In the genomic region with DNA sequence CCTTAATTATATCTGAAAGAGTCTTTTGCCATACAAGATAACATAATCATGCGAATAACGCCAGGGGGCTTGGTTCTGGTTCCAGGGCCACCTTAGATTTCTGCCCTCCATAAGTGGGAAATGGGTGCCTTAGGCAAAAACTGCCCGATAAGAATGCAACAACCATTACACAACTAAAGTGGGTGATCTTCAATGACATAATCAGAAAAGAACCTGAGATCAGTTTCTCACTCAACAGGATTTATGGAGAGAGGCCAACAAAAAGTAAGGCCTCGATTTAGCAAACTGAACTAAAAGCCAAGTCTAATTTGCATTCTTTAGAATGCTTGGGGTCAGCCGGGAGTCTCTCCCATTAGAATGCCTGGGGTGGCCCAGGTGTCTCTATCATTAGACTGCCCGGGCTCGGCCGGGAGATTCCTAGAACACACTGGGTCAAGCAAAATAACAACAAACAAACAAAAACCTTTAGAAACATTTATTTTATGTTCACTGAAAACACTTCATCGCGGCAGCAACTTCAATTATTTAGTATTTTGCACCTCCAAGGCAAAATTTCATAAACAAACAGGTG, we compare ENCODE assay signal across 23 cellular contexts.
DNase-seq lines count a peak whose midpoint lies in the region; ATAC-seq and TF ChIP-seq lines count a peak whose summit lies in the region.
"Had no signal": no experiment of that assay in that cellular context is flagged by ENCODE, and none has a peak within 500 bp of the region (broad histone marks: within the 10 kb centered on the region; RNA-seq: fewer than 3 reads in every experiment).

No MANE protein-coding gene starts in this region.

- no peak overlapping the region for H3K27ac ChIP-seq in GM23338 (ENCODE audit: low read depth)
- H3K27ac ChIP-seq: upper lobe of right lung had no signal

- peaks cover 6% of the 10 kb centered on the region; the same call in 1 of the 2 replicates for H3K4me1 ChIP-seq in GM23338 (ENCODE audit: insufficient read depth)

- H3K36me3 ChIP-seq in GM23338 (ENCODE audit: insufficient read depth): no peaks in the 10 kb centered on the region
- H3K36me3 ChIP-seq: upper lobe of right lung had no signal

- H3K9me3 Mint-ChIP-seq in GM23338 (peaks cover 10% of the 10 kb centered on the region; the same call in 2 of the 3 replicates), mesothelial cell of epicardium (peaks cover 16% of the 10 kb centered on the region)
- H3K9me3 Mint-ChIP-seq: activated T-helper 17 cell treated with anti-CD3 and anti-CD28 coated beads, Interleukin-2, amount 50 U/mL, for 72 hours; memory B cell; stimulated activated memory B cell treated with anti-CD40 and anti-IgM and Interleukin-4, amounts not matched to agents 10 μg/mL and 1 μg/mL and 100 μg/mL, for 72 hours had no signal

- H3K4me2 ChIP-seq in GM23338: no peak overlapping the region

- H3K27ac Mint-ChIP-seq in GM23338 (no peak overlapping the region), mesothelial cell of epicardium (peak overlapping the region; percentile 57)
- H3K27ac Mint-ChIP-seq: activated B cell treated with CpG ODN at 0.5 μM for 24 hours; activated T-helper 17 cell treated with anti-CD3 and anti-CD28 coated beads, Interleukin-2, amount 50 U/mL, for 72 hours; CD4-positive, alpha-beta memory T cell; IgD-negative memory B cell; memory B cell; T-helper 17 cell had no signal

- H3K79me2 ChIP-seq in GM23338 (replicated peaks; ENCODE audit: insufficient read depth): no peaks in the 10 kb centered on the region

- H3K27me3 Mint-ChIP-seq in GM23338 (ENCODE audit: insufficient read depth, low read depth, poor library complexity) (peaks cover 4% of the 10 kb centered on the region), mesothelial cell of epicardium (ENCODE audit: low read depth) (no peaks in the 10 kb centered on the region)
- H3K27me3 Mint-ChIP-seq: activated B cell treated with CpG ODN at 0.5 μM for 24 hours; activated T-helper 17 cell treated with anti-CD3 and anti-CD28 coated beads, Interleukin-2, amount 50 U/mL, for 72 hours; CD4-positive, alpha-beta memory T cell; IgD-negative memory B cell; memory B cell; stimulated activated memory B cell treated with anti-CD40 and anti-IgM and Interleukin-4, amounts not matched to agents 10 μg/mL and 1 μg/mL and 100 μg/mL, for 72 hours; T-helper 17 cell had no signal

- POLR2A ChIA-PET in AG04449 (lab: Yijun Ruan, JAX): no interaction called here

- no peak for TF ChIP-seq CTCF in AG04449 (IDR thresholded peaks at IDR 0.05; ENCODE audit: insufficient read depth, low read length, missing control alignments)
- no peak for TF ChIP-seq CTCF in GM23338 (conservative IDR thresholded peaks at IDR 0.05; ENCODE audit: low read depth in 2 of 2)
- no peak for TF ChIP-seq CTCF in astrocyte of the spinal cord (IDR thresholded peaks at IDR 0.05; ENCODE audit: low read depth, low read length)
- TF ChIP-seq CTCF in mesothelial cell of epicardium (IDR thresholded peaks at IDR 0.05; ENCODE audit: unreplicated experiment): no peak

- H3K4me3 Mint-ChIP-seq in GM23338 (no peak overlapping the region), mesothelial cell of epicardium (no peak overlapping the region)
- H3K4me3 Mint-ChIP-seq: activated B cell treated with CpG ODN at 0.5 μM for 24 hours; activated T-helper 17 cell treated with anti-CD3 and anti-CD28 coated beads, Interleukin-2, amount 50 U/mL, for 72 hours; CD4-positive, alpha-beta memory T cell; memory B cell; stimulated activated memory B cell treated with anti-CD40 and anti-IgM and Interleukin-4, amounts not matched to agents 10 μg/mL and 1 μg/mL and 100 μg/mL, for 72 hours; T-helper 17 cell had no signal

- CTCF ChIA-PET in AG04449 (lab: Yijun Ruan, JAX): no interaction called here

- no peaks in the 10 kb centered on the region for H3F3A ChIP-seq in GM23338 (replicated peaks; ENCODE audit: low read depth)

- H3K36me3 Mint-ChIP-seq in GM23338 (ENCODE audit: low read depth) (no peaks in the 10 kb centered on the region), mesothelial cell of epicardium (peaks cover 8% of the 10 kb centered on the region)

- no peaks in the 10 kb centered on the region for H4K20me1 ChIP-seq in GM23338 (replicated peaks; ENCODE audit: insufficient read depth)

- in situ Hi-C loops in astrocyte of the spinal cord (cut with HindIII; ENCODE audit: low sequenced_read_pairs): no loop called here

- H3K4me1 Mint-ChIP-seq in GM23338 (peaks cover 26% of the 10 kb centered on the region), mesothelial cell of epicardium (peaks cover 37% of the 10 kb centered on the region)

- DNase-seq in AG04449 (ENCODE audit: low read depth, low spot score): peak; percentile 42
- peak; percentile 27 for DNase-seq in GM23338 (ENCODE audit: low spot score)
- peak; percentile 74 for DNase-seq in astrocyte of the spinal cord (ENCODE audit: low read depth, low spot score)
- DNase-seq in mesothelial cell of epicardium (ENCODE audit: low spot score in 2 of 2, unreplicated experiment in 2 of 2): no peak
- DNase-seq in hypothalamus (lab: John Stamatoyannopoulos, UW): no peak
- DNase-seq: activated B cell treated with CpG ODN at 0.5 μM for 24 hours; amniotic stem cell; CD4-positive, alpha-beta memory T cell; DMS79; HCEC 1CT; MV-4-11; NCI-H2081; NCI-H524; SHP77; T-helper 17 cell; upper lobe of right lung had no signal

- peak; percentile 51 for ATAC-seq in GM23338
- ATAC-seq in GM19397 (IDR thresholded peaks at IDR 0.05; ENCODE audit: unreplicated experiment): no peak
- ATAC-seq in GM21786 (IDR thresholded peaks at IDR 0.05; ENCODE audit: unreplicated experiment): no peak
- ATAC-seq in GM21381 (IDR thresholded peaks at IDR 0.05; ENCODE audit: unreplicated experiment): no peak
- ATAC-seq: activated T-helper 17 cell treated with anti-CD3 and anti-CD28 coated beads, Interleukin-2, amount 50 U/mL, for 72 hours; stimulated activated memory B cell treated with anti-CD40 and anti-IgM and Interleukin-4, amounts not matched to agents 10 μg/mL and 1 μg/mL and 100 μg/mL, for 72 hours; T-helper 17 cell; upper lobe of right lung had no signal

- H3K4me3 ChIP-seq in AG04449 (ENCODE audit: low read depth, low read length) (no peak overlapping the region), GM23338 (no peak overlapping the region), astrocyte of the spinal cord (ENCODE audit: low read depth, low read length) (no peak overlapping the region)
- H3K4me3 ChIP-seq: upper lobe of right lung had no signal

- H2AFZ ChIP-seq in GM23338: no peak overlapping the region

- no peaks in the 10 kb centered on the region for H3K27me3 ChIP-seq in GM23338 (ENCODE audit: insufficient read depth)
- H3K27me3 ChIP-seq: upper lobe of right lung had no signal

- no peaks in the 10 kb centered on the region for H3K9me2 ChIP-seq in GM23338 (ENCODE audit: insufficient read depth)

TF ChIP-seq in GM23338, 12 proteins besides CTCF, POLR2A, EP300 and RAD21 (continues in another document):
- TF ChIP-seq, protein P1, sequence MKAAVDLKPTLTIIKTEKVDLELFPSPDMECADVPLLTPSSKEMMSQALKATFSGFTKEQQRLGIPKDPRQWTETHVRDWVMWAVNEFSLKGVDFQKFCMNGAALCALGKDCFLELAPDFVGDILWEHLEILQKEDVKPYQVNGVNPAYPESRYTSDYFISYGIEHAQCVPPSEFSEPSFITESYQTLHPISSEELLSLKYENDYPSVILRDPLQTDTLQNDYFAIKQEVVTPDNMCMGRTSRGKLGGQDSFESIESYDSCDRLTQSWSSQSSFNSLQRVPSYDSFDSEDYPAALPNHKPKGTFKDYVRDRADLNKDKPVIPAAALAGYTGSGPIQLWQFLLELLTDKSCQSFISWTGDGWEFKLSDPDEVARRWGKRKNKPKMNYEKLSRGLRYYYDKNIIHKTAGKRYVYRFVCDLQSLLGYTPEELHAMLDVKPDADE (IDR thresholded peaks at IDR 0.05): no peak
- TF ChIP-seq NANOG (IDR thresholded peaks at IDR 0.05; ENCODE audit: borderline replicate concordance) (no peak), EZH2phosphoT487 (IDR thresholded peaks at IDR 0.05; ENCODE audit: unreplicated experiment) (no peak), STAT1 (IDR thresholded peaks at IDR 0.05; ENCODE audit: unreplicated experiment) (no peak), CREB1 (CRISPR knock-in tag; IDR thresholded peaks at IDR 0.05; ENCODE audit: low read depth) (no peak)

Comparison
In these comparisons a context has a peak if more than half of its experiments do, and no peak if none do; other contexts are left out.
1. DNase-seq: peak in AG04449 (single experiment), GM23338 (single experiment) and astrocyte of the spinal cord (single experiment); none in mesothelial cell of epicardium (0 of 2) and hypothalamus (0 of 51).